13 cellular contexts compared by ENCODE assay signal in the genomic region with DNA sequence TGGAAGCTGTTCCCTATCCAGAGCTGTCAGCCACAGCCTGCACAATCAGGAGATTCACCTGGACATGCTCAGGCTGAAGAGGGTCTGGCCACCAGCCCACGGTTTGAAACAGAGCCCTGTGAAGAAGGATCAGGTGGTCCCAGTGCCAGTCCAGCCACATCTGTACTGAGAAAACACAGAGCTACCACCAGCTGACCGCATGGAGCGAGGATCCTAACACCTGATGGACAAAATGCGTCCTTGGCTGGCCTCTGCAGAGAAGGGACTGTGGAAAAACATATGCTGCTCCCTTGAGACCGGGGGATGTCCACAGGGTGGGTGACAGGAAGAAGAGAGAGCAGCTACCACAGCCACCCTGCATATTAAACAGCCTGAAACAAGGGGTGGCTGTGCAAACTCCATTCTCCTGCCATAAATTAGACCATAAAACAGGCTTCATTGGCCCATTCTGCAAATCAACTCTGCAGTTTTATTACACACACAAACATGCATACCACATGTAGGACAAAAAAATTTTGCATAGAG.
DNase-seq lines count a peak whose midpoint lies in the region; ATAC-seq lines count a peak whose summit lies in the region.
"Had no signal": no experiment of that assay in that cellular context is flagged by ENCODE, and none has a peak within 500 bp of the region (broad histone marks: within the 10 kb centered on the region; RNA-seq: fewer than 3 reads in every experiment).

No MANE protein-coding gene starts in this region.

- H3K4me1 Mint-ChIP-seq in activated CD4-positive, alpha-beta T cell treated with anti-CD3 and anti-CD28 coated beads for 36 hours = peaks cover 67% of the 10 kb centered on the region
- H3K4me1 Mint-ChIP-seq in activated T-helper 1 cell treated with anti-CD3 and anti-CD28 coated beads, Interleukin-12 subunit alpha, Interleukin-12 subunit beta, Interleukin-2, Interleukin-4 antibody, amounts not matched to agents 30 ng/mL and 10 ng/mL and 1 ng/mL, durations not matched to agents 14 hours and 24 hours and 36 hours (ENCODE audit: low read depth) = peaks cover 42% of the 10 kb centered on the region

- peaks cover 4% of the 10 kb centered on the region for H3K36me3 Mint-ChIP-seq in activated CD4-positive, alpha-beta T cell treated with anti-CD3 and anti-CD28 coated beads for 36 hours (ENCODE audit: low read depth)
- H3K36me3 Mint-ChIP-seq in activated T-helper 1 cell treated with anti-CD3 and anti-CD28 coated beads, Interleukin-12 subunit alpha, Interleukin-12 subunit beta, Interleukin-2, Interleukin-4 antibody, amounts not matched to agents 30 ng/mL and 10 ng/mL and 1 ng/mL, durations not matched to agents 14 hours and 24 hours and 36 hours (ENCODE audit: low read depth) = peaks cover 34% of the 10 kb centered on the region

- H3K9me3 Mint-ChIP-seq in activated CD4-positive, alpha-beta T cell treated with anti-CD3 and anti-CD28 coated beads for 36 hours (ENCODE audit: low read depth) = no peaks in the 10 kb centered on the region
- no peaks in the 10 kb centered on the region for H3K9me3 Mint-ChIP-seq in activated T-helper 1 cell treated with anti-CD3 and anti-CD28 coated beads, Interleukin-12 subunit alpha, Interleukin-12 subunit beta, Interleukin-2, Interleukin-4 antibody, amounts not matched to agents 30 ng/mL and 10 ng/mL and 1 ng/mL, durations not matched to agents 14 hours and 24 hours and 36 hours

- ATAC-seq in activated CD4-positive, alpha-beta T cell treated with anti-CD3 and anti-CD28 coated beads for 36 hours = no peak
- ATAC-seq in GM21825 (IDR thresholded peaks at IDR 0.05; ENCODE audit: unreplicated experiment) (peak; percentile 26), HG03442 (IDR thresholded peaks at IDR 0.05; ENCODE audit: unreplicated experiment) (no peak)

- peak overlapping the region; percentile 27 for H3K27ac ChIP-seq in rectal smooth muscle tissue (ENCODE audit: low read depth, low read length)
- H3K27ac ChIP-seq: esophagus muscularis mucosa, upper lobe of left lung had no signal

- H3K27me3 ChIP-seq in rectal smooth muscle tissue (ENCODE audit: control insufficient read depth, insufficient read depth, low read length) = no peaks in the 10 kb centered on the region
- H3K27me3 ChIP-seq: esophagus muscularis mucosa, upper lobe of left lung had no signal

- POLR2A ChIA-PET in activated CD4-positive, alpha-beta T cell treated with anti-CD3 and anti-CD28 coated beads for 36 hours (lab: Charles Lee) = no interaction called here

- CTCF ChIA-PET in activated CD4-positive, alpha-beta T cell treated with anti-CD3 and anti-CD28 coated beads for 36 hours (lab: Charles Lee) = interaction anchor here (0.6 to 1.3 kb wide), 2 partner anchors 8 to 137 kb away, joined by 3 read pairs; a partner anchor contains a TSS

- no peak overlapping the region for H3K9ac ChIP-seq in rectal smooth muscle tissue (ENCODE audit: low read length)

- peak overlapping the region; percentile 16 for H3K27ac Mint-ChIP-seq in activated CD4-positive, alpha-beta T cell treated with anti-CD3 and anti-CD28 coated beads for 36 hours
- peak overlapping the region; percentile 27 for H3K27ac Mint-ChIP-seq in activated T-helper 1 cell treated with anti-CD3 and anti-CD28 coated beads, Interleukin-12 subunit alpha, Interleukin-12 subunit beta, Interleukin-2, Interleukin-4 antibody, amounts not matched to agents 30 ng/mL and 10 ng/mL and 1 ng/mL, durations not matched to agents 14 hours and 24 hours and 36 hours

- intact Hi-C loops in activated CD4-positive, alpha-beta T cell treated with anti-CD3 and anti-CD28 coated beads for 36 hours (cut with DNase I, micrococcal nuclease) = no loop called here
- intact Hi-C loops in activated T-helper 1 cell treated with anti-CD3 and anti-CD28 coated beads, Interleukin-12 subunit alpha, Interleukin-12 subunit beta, Interleukin-2, Interleukin-4 antibody, amounts not matched to agents 30 ng/mL and 10 ng/mL and 1 ng/mL, durations not matched to agents 14 hours and 24 hours and 36 hours (cut with micrococcal nuclease) = no loop called here

- peaks cover 36% of the 10 kb centered on the region for H3K4me1 ChIP-seq in rectal smooth muscle tissue (ENCODE audit: control insufficient read depth, insufficient read depth, low read length)

- H3K4me3 Mint-ChIP-seq in activated CD4-positive, alpha-beta T cell treated with anti-CD3 and anti-CD28 coated beads for 36 hours = no peak overlapping the region
- H3K4me3 Mint-ChIP-seq in activated T-helper 1 cell treated with anti-CD3 and anti-CD28 coated beads, Interleukin-12 subunit alpha, Interleukin-12 subunit beta, Interleukin-2, Interleukin-4 antibody, amounts not matched to agents 30 ng/mL and 10 ng/mL and 1 ng/mL, durations not matched to agents 14 hours and 24 hours and 36 hours = no peak overlapping the region

- H3K27me3 Mint-ChIP-seq in activated CD4-positive, alpha-beta T cell treated with anti-CD3 and anti-CD28 coated beads for 36 hours = no peaks in the 10 kb centered on the region
- no peaks in the 10 kb centered on the region for H3K27me3 Mint-ChIP-seq in activated T-helper 1 cell treated with anti-CD3 and anti-CD28 coated beads, Interleukin-12 subunit alpha, Interleukin-12 subunit beta, Interleukin-2, Interleukin-4 antibody, amounts not matched to agents 30 ng/mL and 10 ng/mL and 1 ng/mL, durations not matched to agents 14 hours and 24 hours and 36 hours (ENCODE audit: insufficient read depth)

- DNase-seq in activated CD4-positive, alpha-beta T cell treated with anti-CD3 and anti-CD28 coated beads for 36 hours = no peak
- DNase-seq in activated CD4-positive, alpha-beta T cell treated with anti-CD3 and anti-CD28 coated beads, Interleukin-2, amount 50 U/mL, for 4 hours = no peak
- no peak for DNase-seq in activated T-helper 1 cell treated with anti-CD3 and anti-CD28 coated beads, Interleukin-12 subunit alpha, Interleukin-12 subunit beta, Interleukin-2, Interleukin-4 antibody, amounts not matched to agents 30 ng/mL and 10 ng/mL and 1 ng/mL, durations not matched to agents 14 hours and 24 hours and 36 hours (ENCODE audit: low spot score)
- no peak for DNase-seq in SKM-1 treated with dmso at 0.1 percent for 144 hours (lab: John Stamatoyannopoulos, UW; ENCODE audit: unreplicated experiment)
- no peak for DNase-seq in stimulated activated CD4-positive, alpha-beta T cell treated with anti-CD3 and anti-CD28 coated beads, Interleukin-2, amount 100 ng/mL, for 24 hours
- DNase-seq: activated CD4-positive, alpha-beta T cell treated with anti-CD3 and anti-CD28 coated beads, Interleukin-2, amount 50 U/mL, for 48 hours; NCI-H2029; OCI-M1; upper lobe of left lung had no signal

- peak overlapping the region; percentile 23 for H3K4me3 ChIP-seq in rectal smooth muscle tissue (ENCODE audit: low read length)
- H3K4me3 ChIP-seq: esophagus muscularis mucosa, upper lobe of left lung had no signal

- no peaks in the 10 kb centered on the region for H3K36me3 ChIP-seq in rectal smooth muscle tissue (ENCODE audit: control insufficient read depth, insufficient read depth, low read length)
- H3K36me3 ChIP-seq: esophagus muscularis mucosa, upper lobe of left lung had no signal
